ENCODE assay signal across 22 cellular contexts in the genomic region with DNA sequence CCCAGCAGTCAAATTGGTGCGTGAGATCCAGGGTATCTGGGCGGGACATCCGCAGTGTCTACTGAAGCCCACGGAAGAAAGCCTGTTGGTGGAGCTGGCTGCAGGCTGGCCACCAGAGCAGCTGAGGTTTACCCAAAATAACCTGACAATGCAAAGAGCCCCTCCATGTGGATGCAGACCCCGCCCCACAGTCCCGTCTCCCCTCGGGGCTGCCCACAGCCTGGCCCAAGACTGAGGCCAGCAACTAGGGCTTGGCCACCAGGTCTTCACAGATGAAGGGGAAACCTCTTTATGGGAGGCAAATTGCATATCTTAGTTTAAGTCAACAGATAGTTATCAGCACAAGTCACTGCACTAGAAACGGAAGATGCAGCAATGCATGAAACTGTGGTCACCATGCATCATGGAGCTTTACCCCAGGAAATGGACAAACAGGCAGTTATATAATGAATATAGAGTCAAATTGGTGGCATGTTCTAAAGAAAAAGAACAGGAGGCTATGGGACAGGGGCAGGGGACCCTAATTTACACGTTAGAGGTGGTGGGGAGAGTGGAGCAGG.
"Had no signal": no experiment of that assay in that cellular context is flagged by ENCODE, and none has a peak within 500 bp of the region (broad histone marks: within the 10 kb centered on the region; RNA-seq: fewer than 3 reads in every experiment).

No MANE protein-coding gene starts in this region.

- H3K4me3 Mint-ChIP-seq: activated CD4-positive, alpha-beta T cell treated with anti-CD3 and anti-CD28 coated beads, Interleukin-2, amount 10 ng/mL, durations not matched to agents 24 days and 14 days; activated CD8-positive, alpha-beta T cell treated with anti-CD3 and anti-CD28 coated beads, Interleukin-2, amount 10 ng/mL, durations not matched to agents 7 days and 5 days; activated naive CD4-positive, alpha-beta T cell treated with anti-CD3 and anti-CD28 coated beads, Interleukin-2, amount 50 U/mL, for 24 hours; natural killer cell treated with Interleukin-12 subunit alpha and Interleukin-12 subunit beta and Interleukin-15 and Interleukin-18, amount 100 ng/mL, for 72 hours; stimulated activated effector memory CD8-positive, alpha-beta T cell treated with anti-CD3 and anti-CD28 coated beads, Interleukin-12 subunit alpha, Interleukin-12 subunit beta, amount 100 ng/mL, for 72 hours; T-helper 2 cell treated with Interferon-gamma antibody and Interleukin-4, amounts not matched to agents 5 μg/mL and 100 μg/mL, for 36 hours had no signal

- H3K36me3 ChIP-seq: gastrocnemius medialis, left lung, sigmoid colon had no signal

- DNase-seq: activated CD4-positive, alpha-beta T cell treated with anti-CD3 and anti-CD28 coated beads, Interleukin-2, amount 10 ng/mL, durations not matched to agents 24 days and 14 days; activated CD4-positive, CD25-positive, alpha-beta regulatory T cell; activated CD8-positive, alpha-beta memory T cell treated with anti-CD3 and anti-CD28 coated beads, Interleukin-2, amount 50 U/mL, for 4 hours; activated CD8-positive, alpha-beta T cell treated with anti-CD3 and anti-CD28 coated beads, Interleukin-2, amount 10 ng/mL, durations not matched to agents 7 days and 5 days; activated effector memory CD4-positive, alpha-beta T cell treated with anti-CD3 and anti-CD28 coated beads, Interleukin-2, amount 50 U/mL, for 16 hours; activated T-cell treated with anti-CD3 and anti-CD28 coated beads, Interleukin-2, amount 50 U/mL, for 48 hours; central memory CD4-positive, alpha-beta T cell; cortex of kidney; effector memory CD4-positive, alpha-beta T cell; gastrocnemius medialis; left lung; mesendoderm; nucleus accumbens; sigmoid colon; stimulated activated CD4-positive, alpha-beta T cell treated with anti-CD3 and anti-CD28 coated beads, Interleukin-12 subunit alpha, Interleukin-12 subunit beta, amount 100 ng/mL, for 4 hours; stimulated activated CD4-positive, alpha-beta T cell treated with anti-CD3 and anti-CD28 coated beads, Interleukin-2, amount 100 ng/mL, for 24 hours had no signal

- H3K27me3 ChIP-seq: gastrocnemius medialis, left lung, sigmoid colon had no signal

- H3K27me3 Mint-ChIP-seq: activated CD4-positive, alpha-beta T cell treated with anti-CD3 and anti-CD28 coated beads, Interleukin-2, amount 10 ng/mL, durations not matched to agents 24 days and 14 days had no signal

- H3K4me3 ChIP-seq: gastrocnemius medialis, left lung, sigmoid colon had no signal

- ATAC-seq: activated CD8-positive, alpha-beta T cell treated with anti-CD3 and anti-CD28 coated beads, Interleukin-2, amount 10 ng/mL, durations not matched to agents 7 days and 5 days; gastrocnemius medialis; left lung; natural killer cell treated with Interleukin-12 subunit alpha and Interleukin-12 subunit beta and Interleukin-15 and Interleukin-18, amount 100 ng/mL, for 72 hours had no signal

- H3K9me3 ChIP-seq: gastrocnemius medialis, left lung, sigmoid colon had no signal

- H3K36me3 Mint-ChIP-seq: activated naive CD4-positive, alpha-beta T cell treated with anti-CD3 and anti-CD28 coated beads, Interleukin-2, amount 50 U/mL, for 24 hours; natural killer cell treated with Interleukin-12 subunit alpha and Interleukin-12 subunit beta and Interleukin-15 and Interleukin-18, amount 100 ng/mL, for 72 hours; stimulated activated effector memory CD8-positive, alpha-beta T cell treated with anti-CD3 and anti-CD28 coated beads, Interleukin-12 subunit alpha, Interleukin-12 subunit beta, amount 100 ng/mL, for 72 hours had no signal

- H3K4me1 Mint-ChIP-seq: activated CD4-positive, alpha-beta T cell treated with anti-CD3 and anti-CD28 coated beads, Interleukin-2, amount 10 ng/mL, durations not matched to agents 24 days and 14 days; activated naive CD4-positive, alpha-beta T cell treated with anti-CD3 and anti-CD28 coated beads, Interleukin-2, amount 50 U/mL, for 24 hours; stimulated activated effector memory CD8-positive, alpha-beta T cell treated with anti-CD3 and anti-CD28 coated beads, Interleukin-12 subunit alpha, Interleukin-12 subunit beta, amount 100 ng/mL, for 72 hours had no signal

- H3K4me1 ChIP-seq: gastrocnemius medialis had no signal

- FAIRE-seq: urothelium cell line had no signal

- H3K27ac ChIP-seq: epithelial cell of prostate, sigmoid colon had no signal

- H3K27ac Mint-ChIP-seq: activated CD4-positive, alpha-beta T cell treated with anti-CD3 and anti-CD28 coated beads, Interleukin-2, amount 10 ng/mL, durations not matched to agents 24 days and 14 days; activated CD8-positive, alpha-beta T cell treated with anti-CD3 and anti-CD28 coated beads, Interleukin-2, amount 10 ng/mL, durations not matched to agents 7 days and 5 days; activated naive CD4-positive, alpha-beta T cell treated with anti-CD3 and anti-CD28 coated beads, Interleukin-2, amount 50 U/mL, for 24 hours; natural killer cell treated with Interleukin-12 subunit alpha and Interleukin-12 subunit beta and Interleukin-15 and Interleukin-18, amount 100 ng/mL, for 72 hours; stimulated activated effector memory CD8-positive, alpha-beta T cell treated with anti-CD3 and anti-CD28 coated beads, Interleukin-12 subunit alpha, Interleukin-12 subunit beta, amount 100 ng/mL, for 72 hours; T-helper 2 cell treated with Interferon-gamma antibody and Interleukin-4, amounts not matched to agents 5 μg/mL and 100 μg/mL, for 36 hours had no signal

- H3K9me3 Mint-ChIP-seq: activated CD4-positive, alpha-beta T cell treated with anti-CD3 and anti-CD28 coated beads, Interleukin-2, amount 10 ng/mL, durations not matched to agents 24 days and 14 days; activated naive CD4-positive, alpha-beta T cell treated with anti-CD3 and anti-CD28 coated beads, Interleukin-2, amount 50 U/mL, for 24 hours; natural killer cell treated with Interleukin-12 subunit alpha and Interleukin-12 subunit beta and Interleukin-15 and Interleukin-18, amount 100 ng/mL, for 72 hours; stimulated activated effector memory CD8-positive, alpha-beta T cell treated with anti-CD3 and anti-CD28 coated beads, Interleukin-12 subunit alpha, Interleukin-12 subunit beta, amount 100 ng/mL, for 72 hours; T-helper 2 cell treated with Interferon-gamma antibody and Interleukin-4, amounts not matched to agents 5 μg/mL and 100 μg/mL, for 36 hours had no signal
